In the genomic region with DNA sequence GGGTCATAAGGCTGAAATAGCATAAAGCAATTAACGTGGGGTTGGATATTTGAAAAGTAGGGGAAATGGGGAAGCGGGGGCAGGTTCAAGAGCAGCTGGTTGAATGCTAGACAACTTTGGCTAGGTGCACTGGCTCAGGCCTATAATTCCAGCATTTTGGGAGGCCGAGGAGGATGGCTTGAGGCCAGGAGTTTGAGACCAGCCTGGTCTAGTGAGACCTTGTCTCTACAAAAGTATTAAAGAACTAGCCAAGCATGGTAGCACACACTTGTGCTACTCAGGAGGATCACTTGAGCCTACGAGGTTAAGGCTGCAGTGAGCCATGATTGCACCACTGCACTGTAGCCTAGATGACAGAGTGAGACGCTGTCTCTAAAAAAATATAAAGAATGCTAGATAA, we compare ENCODE assay signal across 8 cellular contexts.
"Had no signal": no experiment of that assay in that cellular context is flagged by ENCODE, and none has a peak within 500 bp of the region (broad histone marks: within the 10 kb centered on the region; RNA-seq: fewer than 3 reads in every experiment).

No MANE protein-coding gene starts in this region.

- ATAC-seq: GM23338 had no signal

- H3K4me3 Mint-ChIP-seq: GM23338, H9 had no signal

- FAIRE-seq: H1, H54 had no signal

- H3K4me1 Mint-ChIP-seq: GM23338, H9 had no signal

- H3K27ac ChIP-seq: HL-60 had no signal

- H2AFZ ChIP-seq: GM23338 had no signal

- H3K9me3 Mint-ChIP-seq: GM23338, H9 had no signal

- DNase-seq: H9, HCEC 1CT, IMR-90, KBM-7 had no signal

- H3K4me2 ChIP-seq: GM23338 had no signal

- H3K27ac Mint-ChIP-seq: GM23338, H9 had no signal

- H3K4me3 ChIP-seq: GM23338 had no signal
